In the genomic region with DNA sequence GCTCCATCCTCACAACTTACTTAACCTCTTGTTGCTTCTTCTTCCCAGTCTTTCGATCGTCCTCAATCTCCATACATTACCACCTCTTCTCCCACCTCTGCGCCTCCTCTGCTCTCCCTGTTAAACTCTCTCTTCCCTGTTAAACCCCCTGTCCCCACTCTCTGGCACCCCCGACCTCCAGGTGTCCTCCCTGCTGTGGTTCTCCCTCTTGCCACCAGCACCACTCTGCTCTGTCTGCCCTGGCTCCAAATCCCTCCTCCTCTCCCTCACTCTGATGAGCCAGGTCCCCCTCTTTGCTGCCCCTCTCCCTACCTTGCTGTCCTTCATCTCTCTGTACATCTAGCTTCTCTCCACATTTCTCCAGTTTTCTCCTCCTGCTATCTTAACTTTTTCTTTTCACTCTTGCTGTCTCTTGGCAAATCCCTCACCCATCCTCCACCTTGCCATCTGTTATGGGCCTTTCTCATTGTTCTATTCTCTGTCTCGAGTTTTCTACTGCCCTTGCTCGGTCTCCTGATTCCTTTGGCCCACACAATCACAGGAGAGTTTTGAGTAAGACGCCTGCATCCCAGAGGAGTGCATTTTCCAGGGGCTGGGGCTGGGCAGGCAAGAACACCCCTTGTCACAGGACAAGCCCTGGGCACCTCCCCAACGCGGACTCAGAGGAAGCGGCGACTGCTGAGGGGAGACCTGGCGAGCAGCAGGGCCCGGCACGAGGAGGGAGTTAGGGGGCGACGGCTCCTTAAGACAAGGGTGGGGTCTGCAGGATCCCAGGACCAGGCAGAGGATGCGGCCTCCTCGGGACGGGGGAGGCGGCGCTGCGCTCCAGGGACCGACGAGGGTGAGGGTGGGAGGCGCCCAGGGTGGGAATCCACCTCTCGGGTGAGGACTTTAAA, we compare ENCODE assay signal across 1 cellular context.
TF ChIP-seq lines count a peak whose summit lies in the region.

No MANE protein-coding gene starts in this region.

TF ChIP-seq in IMR-90, 13 proteins besides CTCF, POLR2A, EP300 and RAD21 (continued from another document):
- TF ChIP-seq, protein P1, sequence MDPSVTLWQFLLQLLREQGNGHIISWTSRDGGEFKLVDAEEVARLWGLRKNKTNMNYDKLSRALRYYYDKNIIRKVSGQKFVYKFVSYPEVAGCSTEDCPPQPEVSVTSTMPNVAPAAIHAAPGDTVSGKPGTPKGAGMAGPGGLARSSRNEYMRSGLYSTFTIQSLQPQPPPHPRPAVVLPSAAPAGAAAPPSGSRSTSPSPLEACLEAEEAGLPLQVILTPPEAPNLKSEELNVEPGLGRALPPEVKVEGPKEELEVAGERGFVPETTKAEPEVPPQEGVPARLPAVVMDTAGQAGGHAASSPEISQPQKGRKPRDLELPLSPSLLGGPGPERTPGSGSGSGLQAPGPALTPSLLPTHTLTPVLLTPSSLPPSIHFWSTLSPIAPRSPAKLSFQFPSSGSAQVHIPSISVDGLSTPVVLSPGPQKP (IDR thresholded peaks at IDR 0.05; ENCODE audit: borderline replicate concordance, low read depth, low read length) = no peak
- TF ChIP-seq MXI1 (IDR thresholded peaks at IDR 0.05; ENCODE audit: borderline replicate concordance, low read depth, low read length) (no peak), BHLHE40 (IDR thresholded peaks at IDR 0.05; ENCODE audit: low read depth, low read length) (no peak), FOS (IDR thresholded peaks at IDR 0.05; ENCODE audit: low read depth, low read length) (no peak), MAZ (IDR thresholded peaks at IDR 0.05; ENCODE audit: borderline replicate concordance, low read depth, low read length) (no peak), CEBPB (IDR thresholded peaks at IDR 0.05; ENCODE audit: low read depth, low read length) (no peak), NFE2L2 (IDR thresholded peaks at IDR 0.05; ENCODE audit: low read depth, low read length) (no peak)
